Comparison of ENCODE assay signal across 1 cellular context in the genomic region with DNA sequence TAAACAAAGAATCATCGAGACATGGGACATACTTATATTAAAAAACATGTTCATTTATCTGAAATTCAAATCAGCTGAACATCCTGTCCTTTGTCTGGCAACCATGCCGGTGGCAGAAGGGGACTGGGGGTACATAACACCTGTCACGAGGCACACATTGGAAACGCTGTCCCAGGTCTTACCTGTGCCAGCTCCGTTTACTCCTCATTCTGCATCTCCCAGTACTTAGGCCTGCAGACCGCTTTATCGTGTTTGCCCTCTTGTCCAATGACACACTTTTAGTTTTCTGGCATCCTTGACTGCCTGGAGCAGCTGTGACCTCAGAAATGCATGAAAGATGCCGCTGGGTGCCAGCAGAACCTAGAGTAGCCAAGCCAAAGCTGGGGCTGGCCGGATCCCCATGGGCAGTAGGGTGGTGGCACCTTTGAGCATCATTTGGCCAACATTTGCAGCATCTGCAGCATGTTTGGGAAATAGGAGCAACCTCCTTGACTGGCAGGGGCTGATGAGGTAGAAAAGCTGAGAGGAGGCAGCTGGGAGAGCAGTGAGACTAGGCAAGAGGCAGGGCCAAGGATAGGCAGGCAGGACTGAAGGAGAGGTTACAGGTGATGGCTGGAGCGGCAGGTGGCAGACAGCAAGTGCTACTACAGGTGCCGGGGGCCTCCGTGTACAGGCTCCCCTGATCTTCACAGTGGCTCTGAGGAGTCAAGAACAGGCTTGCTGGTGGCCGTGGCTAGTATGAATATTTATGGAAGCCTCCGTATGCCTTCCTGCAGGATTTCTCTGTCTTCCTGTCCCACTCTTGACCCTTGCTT.
TF ChIP-seq lines count a peak whose summit lies in the region.

No MANE protein-coding gene starts in this region.

TF ChIP-seq in WTC11, 78 proteins besides CTCF, POLR2A, EP300 and RAD21:
- TF ChIP-seq TEAD4 (CRISPR knock-in tag; IDR thresholded peaks at IDR 0.05) (no peak), SOX15 (CRISPR knock-in tag; IDR thresholded peaks at IDR 0.05) (no peak), ZNF121 (CRISPR knock-in tag; IDR thresholded peaks at IDR 0.05) (no peak), RELA (CRISPR knock-in tag; IDR thresholded peaks at IDR 0.05; ENCODE audit: borderline replicate concordance) (no peak), ZNF232 (CRISPR knock-in tag; IDR thresholded peaks at IDR 0.05) (no peak), ZBTB21 (CRISPR knock-in tag; IDR thresholded peaks at IDR 0.05; ENCODE audit: borderline replicate concordance) (no peak), ZNF423 (CRISPR knock-in tag; IDR thresholded peaks at IDR 0.05) (no peak), AFF4 (CRISPR knock-in tag; IDR thresholded peaks at IDR 0.05; ENCODE audit: borderline replicate concordance) (no peak), SMAD4 (CRISPR knock-in tag; IDR thresholded peaks at IDR 0.05) (no peak)
- TF ChIP-seq, protein P1, sequence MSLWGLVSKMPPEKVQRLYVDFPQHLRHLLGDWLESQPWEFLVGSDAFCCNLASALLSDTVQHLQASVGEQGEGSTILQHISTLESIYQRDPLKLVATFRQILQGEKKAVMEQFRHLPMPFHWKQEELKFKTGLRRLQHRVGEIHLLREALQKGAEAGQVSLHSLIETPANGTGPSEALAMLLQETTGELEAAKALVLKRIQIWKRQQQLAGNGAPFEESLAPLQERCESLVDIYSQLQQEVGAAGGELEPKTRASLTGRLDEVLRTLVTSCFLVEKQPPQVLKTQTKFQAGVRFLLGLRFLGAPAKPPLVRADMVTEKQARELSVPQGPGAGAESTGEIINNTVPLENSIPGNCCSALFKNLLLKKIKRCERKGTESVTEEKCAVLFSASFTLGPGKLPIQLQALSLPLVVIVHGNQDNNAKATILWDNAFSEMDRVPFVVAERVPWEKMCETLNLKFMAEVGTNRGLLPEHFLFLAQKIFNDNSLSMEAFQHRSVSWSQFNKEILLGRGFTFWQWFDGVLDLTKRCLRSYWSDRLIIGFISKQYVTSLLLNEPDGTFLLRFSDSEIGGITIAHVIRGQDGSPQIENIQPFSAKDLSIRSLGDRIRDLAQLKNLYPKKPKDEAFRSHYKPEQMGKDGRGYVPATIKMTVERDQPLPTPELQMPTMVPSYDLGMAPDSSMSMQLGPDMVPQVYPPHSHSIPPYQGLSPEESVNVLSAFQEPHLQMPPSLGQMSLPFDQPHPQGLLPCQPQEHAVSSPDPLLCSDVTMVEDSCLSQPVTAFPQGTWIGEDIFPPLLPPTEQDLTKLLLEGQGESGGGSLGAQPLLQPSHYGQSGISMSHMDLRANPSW (CRISPR knock-in tag; conservative IDR thresholded peaks at IDR 0.05; ENCODE audit: low read depth): no peak
